Comparison of ENCODE assay signal across 8 cellular contexts in the genomic region with DNA sequence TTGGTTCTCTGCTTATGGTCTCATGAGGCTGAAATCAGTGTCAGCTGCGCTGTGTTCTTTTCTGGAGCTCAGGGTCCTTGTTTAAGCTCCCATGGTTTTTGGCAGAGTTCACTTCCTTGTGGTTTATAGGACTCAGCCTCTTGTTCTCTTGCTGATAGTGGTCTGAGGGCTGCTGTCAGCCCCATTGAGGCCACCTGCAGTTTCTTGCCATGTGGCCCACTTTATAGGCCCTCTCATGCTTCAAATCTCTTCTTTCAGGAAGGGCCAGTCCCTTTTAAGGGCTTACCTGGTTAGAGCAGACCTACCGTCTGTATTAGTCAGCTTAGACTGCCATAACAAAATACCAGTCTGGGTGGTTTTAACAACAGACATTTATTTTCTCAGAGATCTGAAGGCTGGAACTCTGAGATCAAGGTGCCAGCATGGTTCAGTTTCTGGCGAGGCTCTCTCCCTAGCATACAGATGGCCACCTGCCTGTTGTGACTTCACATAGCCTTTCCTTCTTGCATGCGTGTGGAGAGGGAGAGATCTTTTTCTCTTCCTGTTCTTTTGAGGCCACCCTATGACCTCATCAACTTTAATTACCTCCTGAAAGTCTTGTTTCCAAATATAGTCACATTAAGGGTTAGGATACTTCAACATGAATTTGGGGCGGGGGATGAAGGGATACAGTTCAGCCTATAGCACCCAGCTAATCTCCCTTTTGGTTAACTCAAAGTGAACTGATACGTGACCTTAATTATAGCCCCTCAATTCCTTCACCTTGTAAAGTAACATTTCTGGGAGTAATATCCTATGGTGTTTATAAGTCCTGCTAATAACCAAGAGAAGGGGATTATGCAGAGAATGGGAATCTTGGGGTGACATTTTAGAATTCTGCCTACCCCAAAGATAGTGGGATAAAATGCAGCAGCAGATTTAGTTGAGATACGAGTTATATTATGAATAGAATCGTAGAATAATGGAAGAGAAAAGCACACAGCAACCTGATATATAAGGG.
DNase-seq lines count a peak whose midpoint lies in the region; ATAC-seq, FAIRE-seq and TF ChIP-seq lines count a peak whose summit lies in the region.

No MANE protein-coding gene starts in this region.

- H3K4me2 ChIP-seq in K562 (ENCODE audit: insufficient read depth, low read length): no peak overlapping the region

- H3K36me3 ChIP-seq in K562 (ENCODE audit: control insufficient read depth, insufficient read depth, low read length): no peaks in the 10 kb centered on the region

- H3K79me2 ChIP-seq in K562 (ENCODE audit: control insufficient read depth, insufficient read depth, low read length): 0 out of 3 replicates have a peak, but pooled peaks cover 5% of the 10 kb centered on the region

- POLR2A ChIA-PET in K562 (lab: Yijun Ruan, JAX): interaction anchor here (0.6 to 1.7 kb wide), 6 partner anchors 10 to 36 kb away, joined by 3 to 5 read pairs (median 4); no protein-coding TSS in a partner anchor

- WGBS in K562 (ENCODE audit: insufficient coverage, low coverage, missing lambda C conversion rate): 49% methylated on average over 8 of the region's 8 CpGs

- CTCF ChIA-PET in K562 (lab: Yijun Ruan, JAX; ENCODE audit: low intra/inter-chr PET ratio): no interaction called here

- in situ Hi-C loops in K562 (cut with MboI): no loop called here

- no peaks in the 10 kb centered on the region for H3K27me3 ChIP-seq in K562 (ENCODE audit: control insufficient read depth in 2 of 2, insufficient read depth in 2 of 2, low read length in 2 of 2)

- no peaks in the 10 kb centered on the region for H3K9me3 Mint-ChIP-seq in T-helper 2 cell treated with Interferon-gamma antibody and Interleukin-4, amounts not matched to agents 5 μg/mL and 100 μg/mL, for 36 hours

- H3K4me3 ChIP-seq in K562: no peak overlapping the region

- peak; percentile 81 for ATAC-seq in K562
- ATAC-seq in HG03135 (IDR thresholded peaks at IDR 0.05; ENCODE audit: unreplicated experiment): no peak

- peaks cover 0 to 15% of the 10 kb centered on the region in 2 experiments; a peak in 4 of 5 replicates for H3K4me1 ChIP-seq in K562 (replicated peaks in 1 of 2; ENCODE audit: control insufficient read depth in 2 of 2, insufficient read depth in 2 of 2, low read length in 2 of 2)

- TF ChIP-seq CTCF in K562 (IDR thresholded peaks at IDR 0.05 in 2 of 3, conservative IDR thresholded peaks at IDR 0.05 in 1 of 3; ENCODE audit: insufficient read depth in 2 of 3, low read depth in 1 of 3, low read length in 3 of 3): no peak

- no peak for TF ChIP-seq RAD21 in K562 (CRISPR knock-in tag; conservative IDR thresholded peaks at IDR 0.05 in 1 of 2, IDR thresholded peaks at IDR 0.05 in 1 of 2)

- no peaks in the 10 kb centered on the region for H3K9me1 ChIP-seq in K562 (ENCODE audit: control insufficient read depth, insufficient read depth, low read length)

- no peaks in the 10 kb centered on the region for H3K36me3 Mint-ChIP-seq in T-helper 2 cell treated with Interferon-gamma antibody and Interleukin-4, amounts not matched to agents 5 μg/mL and 100 μg/mL, for 36 hours (ENCODE audit: low read depth)

- peak overlapping the region in 1 of 2 experiments; percentile 30; a peak in 1 of 4 replicates for H3K9ac ChIP-seq in K562 (ENCODE audit: insufficient read depth in 1 of 2, low read depth in 2 of 2, low read length in 2 of 2)

- H2AFZ ChIP-seq in K562 (ENCODE audit: low read depth, low read length): no peak overlapping the region

- TF ChIP-seq POLR2A in K562 (conservative IDR thresholded peaks at IDR 0.05): no peak

- H3K4me3 Mint-ChIP-seq in T-helper 2 cell treated with Interferon-gamma antibody and Interleukin-4, amounts not matched to agents 5 μg/mL and 100 μg/mL, for 36 hours: no peak overlapping the region

- peak; percentile 53 for DNase-seq in DMS153 treated with DMSO at 0.1 percent for 48 hours (lab: John Stamatoyannopoulos, UW; ENCODE audit: unreplicated experiment)
- peak; percentile 19 for DNase-seq in M059J (ENCODE audit: low read depth)
- DNase-seq in K562 (ENCODE audit: extremely low read depth in 1 of 4, low spot score in 3 of 4): peak in 2 of 4 experiments; percentile 13 to 51
- peak; percentile 42 for DNase-seq in midbrain (lab: John Stamatoyannopoulos, UW)
- no peak for DNase-seq in OCI-M2 (lab: John Stamatoyannopoulos, UW; ENCODE audit: unreplicated experiment)
- DNase-seq in T-helper 2 cell treated with Interferon-gamma antibody and Interleukin-4, amounts not matched to agents 5 μg/mL and 100 μg/mL, for 36 hours (ENCODE audit: low spot score): no peak
- DNase-seq in posterior vena cava (ENCODE audit: low spot score): no peak

- H3K27ac Mint-ChIP-seq in T-helper 2 cell treated with Interferon-gamma antibody and Interleukin-4, amounts not matched to agents 5 μg/mL and 100 μg/mL, for 36 hours: no peak overlapping the region

- FAIRE-seq in K562 (lab: Jason Lieb, UNC): peak; percentile 49

- no TSS peak for BruUV-seq in K562 (replicated peaks; lab: Mats Ljungman, UMichigan)

- no peak for TF ChIP-seq EP300 in K562 (IDR thresholded peaks at IDR 0.05; ENCODE audit: low read length)

- H3K4me1 Mint-ChIP-seq in T-helper 2 cell treated with Interferon-gamma antibody and Interleukin-4, amounts not matched to agents 5 μg/mL and 100 μg/mL, for 36 hours (ENCODE audit: low read depth): peaks cover 4% of the 10 kb centered on the region

- H3K9me3 ChIP-seq in K562 (replicated peaks; ENCODE audit: control insufficient read depth, insufficient read depth, low read depth, low read length): no peaks in the 10 kb centered on the region

- H4K20me1 ChIP-seq in K562 (replicated peaks; ENCODE audit: control insufficient read depth, insufficient read depth, low read length): 0 out of 2 replicates have a peak, but pooled peaks cover 6% of the 10 kb centered on the region

- intact Hi-C loops in K562 (cut with micrococcal nuclease) (no loop called here), posterior vena cava (cut with DNase I) (no loop called here)

- no peaks in the 10 kb centered on the region for H3K27me3 Mint-ChIP-seq in T-helper 2 cell treated with Interferon-gamma antibody and Interleukin-4, amounts not matched to agents 5 μg/mL and 100 μg/mL, for 36 hours (ENCODE audit: low read depth)

- peak overlapping the region; percentile 35; the same call in 2 of the 3 replicates for H3K27ac ChIP-seq in K562 (ENCODE audit: extremely low read depth, low read depth, low read length)

TF ChIP-seq in K562, 482 proteins besides CTCF, POLR2A, EP300 and RAD21 (continues in another document):
- TF ChIP-seq ZNF134 (CRISPR knock-in tag; conservative IDR thresholded peaks at IDR 0.05): no peak
- TF ChIP-seq, protein P1, sequence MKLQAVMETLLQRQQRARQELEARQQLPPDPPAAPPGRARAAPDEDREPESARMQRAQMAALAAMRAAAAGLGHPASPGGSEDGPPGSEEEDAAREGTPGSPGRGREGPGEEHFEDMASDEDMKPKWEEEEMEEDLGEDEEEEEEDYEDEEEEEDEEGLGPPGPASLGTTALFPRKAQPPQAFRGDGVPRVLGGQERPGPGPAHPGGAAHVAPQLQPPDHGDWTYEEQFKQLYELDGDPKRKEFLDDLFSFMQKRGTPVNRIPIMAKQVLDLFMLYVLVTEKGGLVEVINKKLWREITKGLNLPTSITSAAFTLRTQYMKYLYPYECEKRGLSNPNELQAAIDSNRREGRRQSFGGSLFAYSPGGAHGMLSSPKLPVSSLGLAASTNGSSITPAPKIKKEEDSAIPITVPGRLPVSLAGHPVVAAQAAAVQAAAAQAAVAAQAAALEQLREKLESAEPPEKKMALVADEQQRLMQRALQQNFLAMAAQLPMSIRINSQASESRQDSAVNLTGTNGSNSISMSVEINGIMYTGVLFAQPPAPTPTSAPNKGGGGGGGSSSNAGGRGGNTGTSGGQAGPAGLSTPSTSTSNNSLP (IDR thresholded peaks at IDR 0.05; ENCODE audit: borderline replicate concordance, low read depth, low read length): no peak
- no peak for TF ChIP-seq CBX5 (IDR thresholded peaks at IDR 0.05; ENCODE audit: borderline replicate concordance, low read depth)
- TF ChIP-seq ZFX (CRISPR knock-in tag; IDR thresholded peaks at IDR 0.05): no peak
- no peak for TF ChIP-seq ARNT (IDR thresholded peaks at IDR 0.05)
- TF ChIP-seq ZNF23 (CRISPR knock-in tag; IDR thresholded peaks at IDR 0.05): no peak
- TF ChIP-seq LARP7 (IDR thresholded peaks at IDR 0.05): no peak
- TF ChIP-seq, protein P2, sequence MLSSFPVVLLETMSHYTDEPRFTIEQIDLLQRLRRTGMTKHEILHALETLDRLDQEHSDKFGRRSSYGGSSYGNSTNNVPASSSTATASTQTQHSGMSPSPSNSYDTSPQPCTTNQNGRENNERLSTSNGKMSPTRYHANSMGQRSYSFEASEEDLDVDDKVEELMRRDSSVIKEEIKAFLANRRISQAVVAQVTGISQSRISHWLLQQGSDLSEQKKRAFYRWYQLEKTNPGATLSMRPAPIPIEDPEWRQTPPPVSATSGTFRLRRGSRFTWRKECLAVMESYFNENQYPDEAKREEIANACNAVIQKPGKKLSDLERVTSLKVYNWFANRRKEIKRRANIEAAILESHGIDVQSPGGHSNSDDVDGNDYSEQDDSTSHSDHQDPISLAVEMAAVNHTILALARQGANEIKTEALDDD (IDR thresholded peaks at IDR 0.05): peak; percentile 23; the same call in 1 of the 2 replicates
- TF ChIP-seq RAD51 (IDR thresholded peaks at IDR 0.05; ENCODE audit: borderline replicate concordance, low read depth): no peak
- TF ChIP-seq, protein P3, sequence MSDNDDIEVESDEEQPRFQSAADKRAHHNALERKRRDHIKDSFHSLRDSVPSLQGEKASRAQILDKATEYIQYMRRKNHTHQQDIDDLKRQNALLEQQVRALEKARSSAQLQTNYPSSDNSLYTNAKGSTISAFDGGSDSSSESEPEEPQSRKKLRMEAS (CRISPR knock-in tag; IDR thresholded peaks at IDR 0.05): peak; percentile 66; the same call in 1 of the 2 replicates
- TF ChIP-seq CHD2 (IDR thresholded peaks at IDR 0.05; ENCODE audit: low read depth, low read length): no peak
- TF ChIP-seq CBFA2T3 (IDR thresholded peaks at IDR 0.05): peak; percentile 51; the same call in 1 of the 2 replicates
- no peak for TF ChIP-seq TEAD2 (tag; IDR thresholded peaks at IDR 0.05)
- TF ChIP-seq, protein P4, sequence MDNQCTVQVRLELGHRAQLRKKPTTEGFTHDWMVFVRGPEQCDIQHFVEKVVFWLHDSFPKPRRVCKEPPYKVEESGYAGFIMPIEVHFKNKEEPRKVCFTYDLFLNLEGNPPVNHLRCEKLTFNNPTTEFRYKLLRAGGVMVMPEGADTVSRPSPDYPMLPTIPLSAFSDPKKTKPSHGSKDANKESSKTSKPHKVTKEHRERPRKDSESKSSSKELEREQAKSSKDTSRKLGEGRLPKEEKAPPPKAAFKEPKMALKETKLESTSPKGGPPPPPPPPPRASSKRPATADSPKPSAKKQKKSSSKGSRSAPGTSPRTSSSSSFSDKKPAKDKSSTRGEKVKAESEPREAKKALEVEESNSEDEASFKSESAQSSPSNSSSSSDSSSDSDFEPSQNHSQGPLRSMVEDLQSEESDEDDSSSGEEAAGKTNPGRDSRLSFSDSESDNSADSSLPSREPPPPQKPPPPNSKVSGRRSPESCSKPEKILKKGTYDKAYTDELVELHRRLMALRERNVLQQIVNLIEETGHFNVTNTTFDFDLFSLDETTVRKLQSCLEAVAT (IDR thresholded peaks at IDR 0.05): no peak
- TF ChIP-seq ZC3H8 (IDR thresholded peaks at IDR 0.05): no peak
- no peak for TF ChIP-seq NFXL1 (CRISPR knock-in tag; IDR thresholded peaks at IDR 0.05)

Comparison
In these comparisons a context has a peak if more than half of its experiments do, and no peak if none do; other contexts are left out.
1. DNase-seq: peak in DMS153 treated with DMSO at 0.1 percent for 48 hours (single experiment), M059J (single experiment) and midbrain (single experiment); none in OCI-M2 (single experiment), T-helper 2 cell treated with Interferon-gamma antibody and Interleukin-4, amounts not matched to agents 5 μg/mL and 100 μg/mL, for 36 hours (single experiment) and posterior vena cava (single experiment).